In the genomic region with DNA sequence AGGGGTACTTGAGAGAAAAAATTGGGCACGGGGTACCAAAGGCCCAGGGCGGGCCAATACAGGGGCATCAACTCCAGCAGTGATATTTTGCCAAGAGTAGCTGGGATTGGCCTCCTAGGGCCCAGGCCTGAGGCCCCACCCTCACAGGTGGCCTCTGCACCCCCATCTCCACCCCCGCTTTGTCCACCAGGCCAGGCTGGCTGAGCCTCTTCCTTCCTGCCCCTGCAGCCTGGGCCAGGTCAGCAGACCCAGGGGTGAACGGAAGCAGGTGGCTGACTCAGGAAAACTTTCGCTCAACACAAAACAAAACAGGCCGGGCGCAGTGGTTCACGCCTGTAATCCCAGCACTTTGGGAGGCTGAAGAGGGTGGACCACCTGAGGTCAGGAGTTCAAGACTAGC, we compare ENCODE assay signal across 9 cellular contexts. TPM values are rescaled to one million over a fixed set of nuclear protein-coding genes. Genes with fewer than 3 reads are reported as not detected.
A peak's percentile ranks its signal among the peaks of the same experiment; 100 is the strongest.
DNase-seq lines count a peak whose midpoint lies in the region; ATAC-seq, FAIRE-seq and TF ChIP-seq lines count a peak whose summit lies in the region.
"Not testable (repeated sequence)": the region's sequence is repeated elsewhere in the genome, so short reads cannot be mapped to it uniquely, and the experiment has no call there.
"Had no signal": no experiment of that assay in that cellular context is flagged by ENCODE, and none has a peak within 500 bp of the region (broad histone marks: within the 10 kb centered on the region; RNA-seq: fewer than 3 reads in every experiment).

No MANE protein-coding gene starts in this region.

- peak overlapping the region; percentile 69 for H3K27ac ChIP-seq in DOHH2 (ENCODE audit: low read depth, low read length)
- H3K27ac ChIP-seq in OCI-LY7 (ENCODE audit: low read depth, low read length, poor library complexity, severe bottlenecking), result peak overlapping the region; percentile 76
- H3K27ac ChIP-seq in GM12878 (ENCODE audit: control insufficient read depth, insufficient read depth), result peak overlapping the region; percentile 48; the same call in 1 of the 2 replicates

- not testable (repeated sequence) for H3K9me3 Mint-ChIP-seq in stimulated activated naive B cell treated with anti-CD40 and anti-IgM and Interleukin-4, amounts not matched to agents 10 μg/mL and 1 μg/mL and 100 μg/mL, for 72 hours

- not testable (repeated sequence) for H3K36me3 ChIP-seq in DOHH2 (ENCODE audit: control insufficient read depth, low read length); OCI-LY7 (ENCODE audit: insufficient read depth, low read length); GM12878 (ENCODE audit: control insufficient read depth in 2 of 2, insufficient read depth in 2 of 2, low read length in 1 of 2)

- DNase-seq in GM19239 (ENCODE audit: insufficient read length, low spot score); OCI-LY7 (ENCODE audit: low spot score); GM12878 (ENCODE audit: low read depth, low spot score); left lobe of liver (ENCODE audit: low spot score); stimulated activated naive B cell treated with anti-CD40 and anti-IgM and Interleukin-4, amounts not matched to agents 10 μg/mL and 1 μg/mL and 100 μg/mL, for 72 hours: not testable (repeated sequence)

- peaks cover 13% of the 10 kb centered on the region; the same call in 1 of the 2 replicates for H3K4me1 ChIP-seq in DOHH2 (ENCODE audit: control insufficient read depth, low read length)
- not testable (repeated sequence) for H3K4me1 ChIP-seq in OCI-LY7 (ENCODE audit: insufficient read depth, low read length, poor library complexity, severe bottlenecking); GM12878 (ENCODE audit: control insufficient read depth, insufficient read depth, low read length)

- FAIRE-seq in GM19239 (lab: Jason Lieb, UNC), result peak; percentile 97
- not testable (repeated sequence) for FAIRE-seq in GM12878 (lab: Jason Lieb, UNC)

- BruUV-seq in OCI-LY7 (replicated peaks; lab: Mats Ljungman, UMichigan); GM12878 (replicated peaks; lab: Mats Ljungman, UMichigan): not testable (repeated sequence)

- not testable (repeated sequence) for H3K4me1 Mint-ChIP-seq in stimulated activated naive B cell treated with anti-CD40 and anti-IgM and Interleukin-4, amounts not matched to agents 10 μg/mL and 1 μg/mL and 100 μg/mL, for 72 hours

- H3F3A ChIP-seq in DOHH2 (ENCODE audit: control insufficient read depth, insufficient read depth), result not testable (repeated sequence)

- not testable (repeated sequence) for H3K27ac Mint-ChIP-seq in stimulated activated naive B cell treated with anti-CD40 and anti-IgM and Interleukin-4, amounts not matched to agents 10 μg/mL and 1 μg/mL and 100 μg/mL, for 72 hours

- not testable (repeated sequence) for H3K79me2 ChIP-seq in DOHH2 (ENCODE audit: control insufficient read depth, low read length); OCI-LY7 (ENCODE audit: insufficient read depth, low read depth, low read length); GM12878 (ENCODE audit: control insufficient read depth, insufficient read depth, low read length)

- not testable (repeated sequence) for H4K20me1 ChIP-seq in DOHH2 (ENCODE audit: control insufficient read depth, insufficient read depth, low read depth, low read length); OCI-LY7 (ENCODE audit: insufficient read depth, low read length); GM12878 (ENCODE audit: control insufficient read depth, insufficient read depth)

- intact Hi-C loops in OCI-LY7 (cut with micrococcal nuclease; ENCODE audit: unreplicated experiment); GM12878 (cut with micrococcal nuclease; ENCODE audit: unreplicated experiment): not testable (repeated sequence)

- not testable (repeated sequence) for TF ChIP-seq CTCF in DOHH2 (IDR thresholded peaks at IDR 0.05; ENCODE audit: low read depth, low read length, poor library complexity, severe bottlenecking); OCI-LY7 (conservative IDR thresholded peaks at IDR 0.05; ENCODE audit: low read length); GM12878 (IDR thresholded peaks at IDR 0.05 in 2 of 3, conservative IDR thresholded peaks at IDR 0.05 in 1 of 3; ENCODE audit: control insufficient read depth in 2 of 3, extremely low read depth in 1 of 3, insufficient read depth in 1 of 3, low read depth in 3 of 3, low read length in 3 of 3)

- not testable (repeated sequence) for H2AFZ ChIP-seq in OCI-LY7 (ENCODE audit: low read length); GM12878 (ENCODE audit: control insufficient read depth, low read depth, low read length)

- not testable (repeated sequence) for H3K9me3 ChIP-seq in DOHH2 (ENCODE audit: control insufficient read depth, insufficient read depth, low read length); OCI-LY7 (ENCODE audit: low read length); GM12878 (replicated peaks; ENCODE audit: control insufficient read depth, insufficient read depth, low read length)

- not testable (repeated sequence) for H3K9ac ChIP-seq in GM12878 (ENCODE audit: control insufficient read depth, insufficient read depth, low read length)

- peak; percentile 21 for ATAC-seq in GM21825 (IDR thresholded peaks at IDR 0.05; ENCODE audit: unreplicated experiment)
- peak; percentile 25 for ATAC-seq in GM12878
- peak; percentile 52 for ATAC-seq in left lobe of liver
- peak; percentile 6 to 13 for ATAC-seq in stimulated activated naive B cell treated with anti-CD40 and anti-IgM and Interleukin-4, amounts not matched to agents 10 μg/mL and 1 μg/mL and 100 μg/mL, for 72 hours (replicated peaks)

- H3K27me3 ChIP-seq in DOHH2 (ENCODE audit: control insufficient read depth, low read length); GM12878 (replicated peaks in 1 of 2; ENCODE audit: control insufficient read depth in 2 of 2, insufficient read depth in 2 of 2, low read length in 1 of 2): not testable (repeated sequence)

- peak overlapping the region; percentile 38; the same call in 1 of the 2 replicates for H3K4me3 ChIP-seq in DOHH2 (ENCODE audit: low read length)
- H3K4me3 ChIP-seq in OCI-LY7 (ENCODE audit: low read depth, low read length, poor library complexity, severe bottlenecking), result peak overlapping the region; percentile 44
- H3K4me3 ChIP-seq in GM12878, result not testable (repeated sequence)

- SMC1A ChIA-PET in GM12878 (lab: Charles Lee; ENCODE audit: uncharacterized antibody, unreplicated experiment), result not testable (repeated sequence)

- not testable (repeated sequence) for H3K36me3 Mint-ChIP-seq in stimulated activated naive B cell treated with anti-CD40 and anti-IgM and Interleukin-4, amounts not matched to agents 10 μg/mL and 1 μg/mL and 100 μg/mL, for 72 hours

- H3K4me3 Mint-ChIP-seq in stimulated activated naive B cell treated with anti-CD40 and anti-IgM and Interleukin-4, amounts not matched to agents 10 μg/mL and 1 μg/mL and 100 μg/mL, for 72 hours, result not testable (repeated sequence)

- H3K27me3 Mint-ChIP-seq in stimulated activated naive B cell treated with anti-CD40 and anti-IgM and Interleukin-4, amounts not matched to agents 10 μg/mL and 1 μg/mL and 100 μg/mL, for 72 hours, result not testable (repeated sequence)

- CTCF ChIA-PET in OCI-LY7 (lab: Charles Lee; ENCODE audit: unreplicated experiment); GM12878 (lab: Yijun Ruan, JAX): not testable (repeated sequence)

- WGBS in GM12878 (ENCODE audit: insufficient coverage, insufficient replicate concordance, low lambda C conversion rate, missing lambda C conversion rate), result no CpG with 5 or more reads among the region's 8 CpGs

- not testable (repeated sequence) for H3K9me2 ChIP-seq in DOHH2 (replicated peaks; ENCODE audit: control insufficient read depth, low read length); OCI-LY7 (ENCODE audit: insufficient read depth, low read length)

- in situ Hi-C loops in GM12878 (cut with MboI), result not testable (repeated sequence)

- RAD21 ChIA-PET in GM12878 (lab: Charles Lee; ENCODE audit: unreplicated experiment), result not testable (repeated sequence)

- TF ChIP-seq RAD21 in GM12878 (IDR thresholded peaks at IDR 0.05; ENCODE audit: insufficient read depth, low read depth, low read length), result not testable (repeated sequence)

- not testable (repeated sequence) for TF ChIP-seq POLR2A in GM12878 (IDR thresholded peaks at IDR 0.05; ENCODE audit: low read depth, low read length)

- TF ChIP-seq EP300 in GM12878 (IDR thresholded peaks at IDR 0.05; ENCODE audit: borderline replicate concordance in 1 of 2, control insufficient read depth in 1 of 2, low read depth in 2 of 2, low read length in 2 of 2), result not testable (repeated sequence)

- peak overlapping the region; percentile 53 for H3K4me2 ChIP-seq in DOHH2 (ENCODE audit: low read length)
- peak overlapping the region; percentile 60 for H3K4me2 ChIP-seq in OCI-LY7 (ENCODE audit: low read length)
- not testable (repeated sequence) for H3K4me2 ChIP-seq in GM12878 (ENCODE audit: control insufficient read depth, insufficient read depth)

- POLR2A ChIA-PET in OCI-LY7 (lab: Charles Lee); GM12878 (lab: Charles Lee): not testable (repeated sequence)

RNA-seq across cellular contexts. Expression of gene GRAP, which starts 3.7 kb away (rescaled TPM):
- total RNA-seq in OCI-LY7 (2014; rRNA removed; shearing (Covaris generic)), result 176 and 221 TPM in 2 replicates
- total RNA-seq in OCI-LY7 (2022) (125 and 154 TPM in 2 replicates), GM12878 (2014; rRNA removed) (72.6 and 78.3 TPM in 2 replicates), GM12878 (2014; rRNA removed; fragmentation: Illumina TruSeq; extraction: Trizol) (36.3 and 37.5 TPM in 2 replicates), GM12878 (2021) (50.4 and 51.2 TPM in 2 replicates), left lobe of liver (4.0 TPM)
- 20.9 and 22.9 TPM in 2 replicates for total RNA-seq in GM12878 (2013; cell fraction: nucleolus; rRNA removed)
- 9.0 TPM for polyA plus RNA-seq in GM12878 (2011; ENCODE audit: low read depth)
- polyA plus RNA-seq in GM12878 (2011; rRNA removed) (11.0 and 18.5 TPM in 2 replicates), GM12878 (2014; fragmentation: Illumina TruSeq; extraction: Trizol) (31.2 and 40.1 TPM in 2 replicates), GM12878 (2014; fragmentation: Nextera tagmentation; extraction: Ambion mirVana) (1 to 10 TPM in 1 of 2 experiments, under 1 TPM in 1; 0.58 to 1.7 TPM), GM12878 (2014; rRNA removed) (65.2 and 72.3 TPM in 2 replicates), GM12878 (2016; fragmentation: Nextera tagmentation; extraction: Ambion mirVana) (10 to 100 TPM; 30.6 to 35.6 TPM)
- 27.0 and 33.8 TPM in 2 replicates for polyA plus RNA-seq in GM12878 (2011; cell fraction: cytosol; rRNA removed)
- 34.3 and 41.5 TPM in 2 replicates for polyA plus RNA-seq in GM12878 (2011; cell fraction: nucleus; rRNA removed)
- polyA plus RNA-seq in GM12878 (2012), result 29.0 and 29.6 TPM in 2 replicates
- 9.7 and 24.5 TPM in 2 replicates for polyA minus RNA-seq in GM12878 (2011; rRNA and poly(A)+ RNA removed)
- 9.0 and 9.9 TPM in 2 replicates for polyA minus RNA-seq in GM12878 (2011; cell fraction: cytosol; rRNA and poly(A)+ RNA removed)
- polyA minus RNA-seq in GM12878 (2011; cell fraction: nucleus; rRNA and poly(A)+ RNA removed), result 12.0 and 14.2 TPM in 2 replicates
- total RNA-seq: PC-3 had no signal
- polyA plus RNA-seq: GM23338 had no signal

RNA-seq across cellular contexts. Expression of gene FAM83G, which starts 38.5 kb away (rescaled TPM):
- total RNA-seq in OCI-LY7 (2014; rRNA removed; shearing (Covaris generic)), result 5.0 and 15.3 TPM in 2 replicates
- 9.1 and 10.4 TPM in 2 replicates for total RNA-seq in OCI-LY7 (2022)
- 23.3 and 27.2 TPM in 2 replicates for total RNA-seq in GM12878 (2013; cell fraction: nucleolus; rRNA removed)
- 14.1 and 14.8 TPM in 2 replicates for total RNA-seq in GM12878 (2014; rRNA removed)
- 5.8 and 6.9 TPM in 2 replicates for total RNA-seq in GM12878 (2014; rRNA removed; fragmentation: Illumina TruSeq; extraction: Trizol)
- total RNA-seq in GM12878 (2021), result 15.1 and 16.7 TPM in 2 replicates
- 1.5 TPM for polyA plus RNA-seq in GM12878 (2011; ENCODE audit: low read depth)
- polyA plus RNA-seq in GM12878 (2011; rRNA removed), result 3.8 and 7.5 TPM in 2 replicates
- polyA plus RNA-seq in GM12878 (2011; cell fraction: cytosol; rRNA removed), result 8.7 and 11.9 TPM in 2 replicates
- 32.3 and 34.6 TPM in 2 replicates for polyA plus RNA-seq in GM12878 (2011; cell fraction: nucleus; rRNA removed)
- 5.1 and 5.5 TPM in 2 replicates for polyA plus RNA-seq in GM12878 (2012)
- polyA plus RNA-seq in GM12878 (2014; fragmentation: Illumina TruSeq; extraction: Trizol), result 3.3 and 5.9 TPM in 2 replicates
- polyA plus RNA-seq in GM12878 (2014; fragmentation: Nextera tagmentation; extraction: Ambion mirVana), result under 1 TPM; 0.03 to 0.07 TPM
- 11.7 and 13.1 TPM in 2 replicates for polyA plus RNA-seq in GM12878 (2014; rRNA removed)
- polyA plus RNA-seq in GM12878 (2016; fragmentation: Nextera tagmentation; extraction: Ambion mirVana), result 1 to 10 TPM; 5.0 to 6.0 TPM
- 7.5 and 14.2 TPM in 2 replicates for polyA minus RNA-seq in GM12878 (2011; rRNA and poly(A)+ RNA removed)
- polyA minus RNA-seq in GM12878 (2011; cell fraction: cytosol; rRNA and poly(A)+ RNA removed), result 5.8 and 6.5 TPM in 2 replicates
- 8.9 and 13.5 TPM in 2 replicates for polyA minus RNA-seq in GM12878 (2011; cell fraction: nucleus; rRNA and poly(A)+ RNA removed)
- total RNA-seq in left lobe of liver, result 11.7 TPM
